ENCODE assay signal across 21 cellular contexts in genomic region chr6:78948785-78949184, GRCh38.
"Had no signal": no experiment of that assay in that cellular context is flagged by ENCODE, and none has a peak within 500 bp of the region (broad histone marks: within the 10 kb centered on the region; RNA-seq: fewer than 3 reads in every experiment).

No MANE protein-coding gene starts in this region.

- H3K4me1 Mint-ChIP-seq: T-cell had no signal

- H3K27me3 Mint-ChIP-seq: T-cell had no signal

- H3K27ac Mint-ChIP-seq: T-cell had no signal

- ATAC-seq: Panc1, T-cell had no signal

- H3K27ac ChIP-seq: RWPE1 had no signal

- H3K9ac ChIP-seq: SK-N-SH had no signal

- H3K4me3 Mint-ChIP-seq: T-cell had no signal

- H3K4me2 ChIP-seq: SK-N-SH had no signal

- DNase-seq: IMR-90, MV-4-11, NCI-H1048, NCI-H1105, NCI-H1417, NCI-H146, NCI-H1694 treated with DMSO at 0.1 percent for 48 hours, NCI-H1930, NCI-H2081, NCI-H2171, NCI-H226, NCI-H446, NCI-H510A, NCI-H524 treated with DMSO at 0.1 percent for 48 hours, NCI-H69, NCI-H774, SHP77, SK-N-SH, T-cell had no signal
